ENCODE assay signal across 11 cellular contexts in genomic region chr2:237791977-237792727, GRCh38. TPM values are rescaled to one million over a fixed set of nuclear protein-coding genes. Genes with fewer than 3 reads are reported as not detected.
DNase-seq lines count a peak whose midpoint lies in the region; ATAC-seq and TF ChIP-seq lines count a peak whose summit lies in the region.
"Had no signal": no experiment of that assay in that cellular context is flagged by ENCODE, and none has a peak within 500 bp of the region (broad histone marks: within the 10 kb centered on the region; RNA-seq: fewer than 3 reads in every experiment).

No MANE protein-coding gene starts in this region.

- H3K9me3 Mint-ChIP-seq in progenitor cell of endocrine pancreas (ENCODE audit: low read depth), result peaks cover 9% of the 10 kb centered on the region

- H3K4me3 Mint-ChIP-seq in progenitor cell of endocrine pancreas (ENCODE audit: low read depth), result no peak overlapping the region

- H3K4me1 Mint-ChIP-seq in progenitor cell of endocrine pancreas (ENCODE audit: low read depth), result peaks cover 2% of the 10 kb centered on the region

- DNase-seq in OCI-M1 (lab: John Stamatoyannopoulos, UW) (peak; percentile 38), progenitor cell of endocrine pancreas (ENCODE audit: low spot score, unreplicated experiment) (no peak), NCI-H524 treated with DMSO at 0.1 percent for 48 hours (lab: John Stamatoyannopoulos, UW) (no peak), COLO668 (lab: John Stamatoyannopoulos, UW; ENCODE audit: unreplicated experiment) (no peak)
- DNase-seq: activated CD4-positive, alpha-beta T cell treated with anti-CD3 and anti-CD28 coated beads for 1 hour; NCI-H187 treated with DMSO at 0.1 percent for 48 hours; Right ventricle myocardium superior had no signal

- TF ChIP-seq CTCF in GM12875 (IDR thresholded peaks at IDR 0.05; ENCODE audit: borderline replicate concordance, insufficient read depth, low read depth, low read length), result 0 out of 2 replicates have a peak, but pooled peaks have one; percentile 12
- peak; percentile 44 for TF ChIP-seq CTCF in progenitor cell of endocrine pancreas (IDR thresholded peaks at IDR 0.05; ENCODE audit: unreplicated experiment)

- peak; percentile 52 for ATAC-seq in esophagus mucosa
- no peak for ATAC-seq in GM18861 (IDR thresholded peaks at IDR 0.05; ENCODE audit: unreplicated experiment)

- no peak overlapping the region for H3K4me3 ChIP-seq in GM12875 (ENCODE audit: low read depth, low read length)
- H3K4me3 ChIP-seq: vagina had no signal

- no peak overlapping the region for H3K27ac Mint-ChIP-seq in progenitor cell of endocrine pancreas

- peaks cover 7% of the 10 kb centered on the region for H3K36me3 Mint-ChIP-seq in progenitor cell of endocrine pancreas (ENCODE audit: insufficient read depth)

- no peaks in the 10 kb centered on the region for H3K27me3 Mint-ChIP-seq in progenitor cell of endocrine pancreas

RNA-seq across cellular contexts. Expression of gene RBM44, which starts 6.4 kb away (rescaled TPM):
- total RNA-seq in esophagus mucosa (0.36 TPM), progenitor cell of endocrine pancreas (0.78 and 0.81 TPM in 2 replicates)
